ENCODE assay signal across 22 cellular contexts in genomic region chr2:169771612-169772011, GRCh38.
"Had no signal": no experiment of that assay in that cellular context is flagged by ENCODE, and none has a peak within 500 bp of the region (broad histone marks: within the 10 kb centered on the region; RNA-seq: fewer than 3 reads in every experiment).

No MANE protein-coding gene starts in this region.

- FAIRE-seq: keratinocyte, TTC549 had no signal

- H3K36me3 ChIP-seq: heart right ventricle, left lung, ovary, prostate gland, right atrium auricular region, tibial artery had no signal

- ATAC-seq: heart right ventricle; left lung; stimulated activated naive CD8-positive, alpha-beta T cell treated with anti-CD3 and anti-CD28 coated beads, Interleukin-15, amount 100 ng/mL, for 72 hours had no signal

- H3K27me3 ChIP-seq: ovary had no signal

- DNase-seq: activated CD4-positive, alpha-beta T cell treated with anti-CD3 and anti-CD28 coated beads for 1 hour; activated CD4-positive, alpha-beta T cell treated with anti-CD3 and anti-CD28 coated beads, Interleukin-2, amount 50 U/mL, for 1 hour; activated CD8-positive, alpha-beta memory T cell treated with anti-CD3 and anti-CD28 coated beads, Interleukin-2, amount 50 U/mL, for 48 hours; activated effector memory CD4-positive, alpha-beta T cell treated with Interleukin-2 at 50 U/mL for 16 hours; activated naive CD4-positive, alpha-beta T cell treated with anti-CD3 and anti-CD28 coated beads, Interleukin-2, amount 10 ng/mL, durations not matched to agents 7 days and 5 days; activated T-cell treated with anti-CD3 and anti-CD28 coated beads, Interleukin-2, amount 50 U/mL, for 48 hours; cerebellar nuclear complex; endodermal cell; heart right ventricle; left lung; midbrain; ovary; stimulated activated CD4-positive, alpha-beta T cell treated with anti-CD3 and anti-CD28 coated beads, Interleukin-12 subunit alpha, Interleukin-12 subunit beta, amount 100 ng/mL, for 4 hours; stimulated activated CD4-positive, alpha-beta T cell treated with anti-CD3 and anti-CD28 coated beads, Interleukin-4, amount 100 ng/mL, for 4 hours; stimulated activated naive CD8-positive, alpha-beta T cell treated with anti-CD3 and anti-CD28 coated beads, Interleukin-15, amount 100 ng/mL, for 72 hours; tibial artery had no signal

- H3K4me3 ChIP-seq: coronary artery, heart right ventricle, left lung, lung, ovary, prostate gland, right atrium auricular region, tibial artery had no signal

- H3K4me1 ChIP-seq: prostate gland had no signal

- H3K27ac ChIP-seq: coronary artery, heart right ventricle, left lung, ovary, prostate gland, right atrium auricular region, tibial artery had no signal

- H3K9me3 ChIP-seq: heart right ventricle, left lung, ovary, prostate gland, right atrium auricular region, tibial artery had no signal
